8 cellular contexts compared by ENCODE assay signal in the genomic region with DNA sequence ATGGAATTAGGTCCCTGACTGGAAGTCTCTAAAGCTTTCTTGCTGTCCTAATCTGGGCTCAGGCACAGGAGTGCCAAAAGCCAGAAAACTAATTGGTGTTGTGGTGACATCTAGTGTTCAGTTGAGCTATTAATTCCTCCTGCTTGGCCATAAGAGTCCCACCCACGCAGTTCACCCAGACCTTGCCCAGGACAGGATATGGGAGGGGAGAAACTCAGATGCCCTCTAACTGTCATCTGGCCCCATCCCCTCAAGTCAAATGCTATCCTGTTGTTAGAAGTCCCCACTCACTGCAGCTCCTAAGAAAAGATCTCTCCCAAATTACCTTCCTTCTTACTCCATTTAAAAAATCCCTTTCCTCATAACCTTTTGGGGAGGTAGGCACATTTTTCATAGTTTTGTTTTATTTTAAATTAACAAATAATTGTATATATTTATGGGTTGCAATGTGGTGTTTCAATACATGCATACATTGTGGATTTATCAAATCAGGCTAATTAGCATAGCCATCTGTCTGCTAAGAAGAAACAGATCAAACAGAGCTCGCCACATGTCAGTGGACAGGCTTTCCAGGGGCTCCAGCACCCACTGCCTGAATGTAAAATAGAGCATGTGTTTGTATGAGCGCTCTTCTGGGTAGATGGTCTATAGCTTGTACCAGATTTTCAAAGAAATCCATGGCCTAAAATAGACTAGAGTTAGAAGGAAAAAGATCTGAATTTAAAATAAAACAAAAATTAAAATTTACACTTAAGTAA.
A peak's percentile ranks its signal among the peaks of the same experiment; 100 is the strongest.
DNase-seq lines count a peak whose midpoint lies in the region; ATAC-seq, FAIRE-seq and TF ChIP-seq lines count a peak whose summit lies in the region.

No MANE protein-coding gene starts in this region.

- peak; percentile 96 for FAIRE-seq in K562 (lab: Jason Lieb, UNC)

- WGBS in K562 (ENCODE audit: insufficient coverage, low coverage, missing lambda C conversion rate): 13% methylated on average over 3 of the region's 3 CpGs

- in situ Hi-C loops in K562 (cut with MboI): no loop called here

- no peak overlapping the region for H2AFZ ChIP-seq in K562 (ENCODE audit: low read depth, low read length)

- no peak overlapping the region for H3K9ac ChIP-seq in K562 (ENCODE audit: insufficient read depth in 1 of 2, low read depth in 2 of 2, low read length in 2 of 2)

- ATAC-seq in GM18499 (IDR thresholded peaks at IDR 0.05; ENCODE audit: insufficient read depth, unreplicated experiment) (peak; percentile 63), HG02798 (IDR thresholded peaks at IDR 0.05; ENCODE audit: poor library complexity, unreplicated experiment) (peak; percentile 83), K562 (peak; percentile 99)

- no peak overlapping the region for H3K27ac ChIP-seq in K562 (ENCODE audit: extremely low read depth, low read depth, low read length)

- no peaks in the 10 kb centered on the region for H3K36me3 ChIP-seq in K562 (ENCODE audit: control insufficient read depth, insufficient read depth, low read length)

- TF ChIP-seq CTCF in AG09319 (IDR thresholded peaks at IDR 0.05; ENCODE audit: low read depth, low read length) (peak; percentile 58), K562 (IDR thresholded peaks at IDR 0.05 in 2 of 3, conservative IDR thresholded peaks at IDR 0.05 in 1 of 3; ENCODE audit: insufficient read depth in 2 of 3, low read depth in 1 of 3, low read length in 3 of 3) (peak; percentile 75 to 87 (median 76))

- POLR2A ChIA-PET in K562 (lab: Yijun Ruan, JAX): interaction anchor here (0.6 to 0.8 kb wide), 3 partner anchors 12 to 32 kb away, joined by 3 read pairs; no protein-coding TSS in a partner anchor

- DNase-seq in AG09319 (ENCODE audit: extremely low read depth, low read depth) (peak; percentile 60), NCI-H1092 (lab: John Stamatoyannopoulos, UW) (peak; percentile 77), SK-N-DZ (ENCODE audit: low spot score) (peak; percentile 82), K562 (ENCODE audit: extremely low read depth in 1 of 4, low spot score in 3 of 4) (peak; percentile 75 to 86 (median 79)), iPS-NIHi7 (ENCODE audit: extremely low spot score) (peak; percentile 91)
- DNase-seq in stimulated activated CD4-positive, alpha-beta T cell treated with anti-CD3 and anti-CD28 coated beads, Interleukin-15, amount 100 ng/mL, for 24 hours: peak; percentile 65

- CTCF ChIA-PET in K562 (lab: Yijun Ruan, JAX; ENCODE audit: low intra/inter-chr PET ratio): interaction anchor here (0.6 to 1.5 kb wide), 2 partner anchors 86 to 1149 kb away, joined by 4 to 8 read pairs; no protein-coding TSS in a partner anchor

- TF ChIP-seq EP300 in K562 (IDR thresholded peaks at IDR 0.05; ENCODE audit: low read length): 0 out of 2 replicates have a peak, but pooled peaks have one; percentile 25

- peaks cover 12 to 13% of the 10 kb centered on the region in 2 experiments; a peak in 4 of 5 replicates for H3K27me3 ChIP-seq in K562 (ENCODE audit: control insufficient read depth in 2 of 2, insufficient read depth in 2 of 2, low read length in 2 of 2)

- intact Hi-C loops in K562 (cut with micrococcal nuclease): loop anchor here (2.0 to 5.0 kb wide), 2 partner anchors 85 to 815 kb away; no protein-coding TSS in a partner anchor

- TF ChIP-seq RAD21 in K562 (CRISPR knock-in tag; conservative IDR thresholded peaks at IDR 0.05 in 1 of 2, IDR thresholded peaks at IDR 0.05 in 1 of 2): peak; percentile 74 to 84

- H3K9me1 ChIP-seq in K562 (ENCODE audit: control insufficient read depth, insufficient read depth, low read length): no peaks in the 10 kb centered on the region

- no peaks in the 10 kb centered on the region for H4K20me1 ChIP-seq in K562 (replicated peaks; ENCODE audit: control insufficient read depth, insufficient read depth, low read length)

- no peaks in the 10 kb centered on the region for H3K79me2 ChIP-seq in K562 (ENCODE audit: control insufficient read depth, insufficient read depth, low read length)

- H3K4me3 ChIP-seq in K562: no peak overlapping the region

- no peaks in the 10 kb centered on the region for H3K4me1 ChIP-seq in K562 (replicated peaks in 1 of 2; ENCODE audit: control insufficient read depth in 2 of 2, insufficient read depth in 2 of 2, low read length in 2 of 2)

- no peaks in the 10 kb centered on the region for H3K9me3 ChIP-seq in K562 (replicated peaks; ENCODE audit: control insufficient read depth, insufficient read depth, low read depth, low read length)

- BruUV-seq in K562 (replicated peaks; lab: Mats Ljungman, UMichigan): no TSS peak

- no peak for TF ChIP-seq POLR2A in K562 (conservative IDR thresholded peaks at IDR 0.05)

- no peak overlapping the region for H3K4me2 ChIP-seq in K562 (ENCODE audit: insufficient read depth, low read length)

TF ChIP-seq in K562, 482 proteins besides CTCF, POLR2A, EP300 and RAD21 (continues in another document):
- TF ChIP-seq ZC3H4 (CRISPR knock-in tag; IDR thresholded peaks at IDR 0.05; ENCODE audit: borderline replicate concordance) (no peak), SAFB (IDR thresholded peaks at IDR 0.05; ENCODE audit: borderline replicate concordance, low read depth, low read length) (no peak), LEF1 (IDR thresholded peaks at IDR 0.05) (no peak), RCOR1 (IDR thresholded peaks at IDR 0.05; ENCODE audit: borderline replicate concordance in 1 of 2, low read depth in 2 of 2, low read length in 2 of 2) (peak in 1 of 2 experiments; percentile 14; a peak in 1 of 4 replicates), CC2D1A (IDR thresholded peaks at IDR 0.05) (0 out of 2 replicates have a peak, but pooled peaks have one; percentile 20), EGR1 (conservative IDR thresholded peaks at IDR 0.05) (peak; percentile 99), ZNF146 (CRISPR knock-in tag; IDR thresholded peaks at IDR 0.05; ENCODE audit: unreplicated experiment) (no peak), NFE2 (IDR thresholded peaks at IDR 0.05; ENCODE audit: low read depth) (no peak), STAG1 (CRISPR knock-in tag; IDR thresholded peaks at IDR 0.05; ENCODE audit: borderline replicate concordance) (peak; percentile 16; the same call in 1 of the 2 replicates), ELF2 (CRISPR knock-in tag; IDR thresholded peaks at IDR 0.05) (no peak), HNRNPK (IDR thresholded peaks at IDR 0.05; ENCODE audit: low read depth, low read length, poor library complexity, severe bottlenecking) (no peak), ZKSCAN3 (CRISPR knock-in tag; IDR thresholded peaks at IDR 0.05) (no peak), ZNF583 (CRISPR knock-in tag; IDR thresholded peaks at IDR 0.05) (no peak), NRF1 (conservative IDR thresholded peaks at IDR 0.05 in 1 of 2, IDR thresholded peaks at IDR 0.05 in 1 of 2) (no peak), RUNX1 (IDR thresholded peaks at IDR 0.05; ENCODE audit: low read depth) (no peak), SMC3 (conservative IDR thresholded peaks at IDR 0.05; ENCODE audit: insufficient read depth, low read depth, low read length) (peak; percentile 57), DACH1 (IDR thresholded peaks at IDR 0.05; ENCODE audit: partially characterized antibody) (peak; percentile 29), NCOR1 (IDR thresholded peaks at IDR 0.05) (no peak), NFIC (IDR thresholded peaks at IDR 0.05) (peak; percentile 67), GATAD2B (IDR thresholded peaks at IDR 0.05; ENCODE audit: borderline replicate concordance) (no peak), MYNN (IDR thresholded peaks at IDR 0.05) (peak; percentile 84), MYNN (CRISPR knock-in tag; IDR thresholded peaks at IDR 0.05) (no peak), MYC (IDR thresholded peaks at IDR 0.05; ENCODE audit: low read depth, low read length) (0 out of 2 replicates have a peak, but pooled peaks have one; percentile 24), MYC (CRISPR knock-in tag; IDR thresholded peaks at IDR 0.05; ENCODE audit: borderline replicate concordance, low read depth) (no peak)
- TF ChIP-seq, protein P1, sequence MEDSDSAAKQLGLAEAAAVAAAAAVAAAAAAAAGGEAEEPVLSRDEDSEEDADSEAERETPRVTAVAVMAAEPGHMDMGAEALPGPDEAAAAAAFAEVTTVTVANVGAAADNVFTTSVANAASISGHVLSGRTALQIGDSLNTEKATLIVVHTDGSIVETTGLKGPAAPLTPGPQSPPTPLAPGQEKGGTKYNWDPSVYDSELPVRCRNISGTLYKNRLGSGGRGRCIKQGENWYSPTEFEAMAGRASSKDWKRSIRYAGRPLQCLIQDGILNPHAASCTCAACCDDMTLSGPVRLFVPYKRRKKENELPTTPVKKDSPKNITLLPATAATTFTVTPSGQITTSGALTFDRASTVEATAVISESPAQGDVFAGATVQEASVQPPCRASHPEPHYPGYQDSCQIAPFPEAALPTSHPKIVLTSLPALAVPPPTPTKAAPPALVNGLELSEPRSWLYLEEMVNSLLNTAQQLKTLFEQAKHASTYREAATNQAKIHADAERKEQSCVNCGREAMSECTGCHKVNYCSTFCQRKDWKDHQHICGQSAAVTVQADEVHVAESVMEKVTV (CRISPR knock-in tag; IDR thresholded peaks at IDR 0.05): peak; percentile 70
- TF ChIP-seq, protein P2, sequence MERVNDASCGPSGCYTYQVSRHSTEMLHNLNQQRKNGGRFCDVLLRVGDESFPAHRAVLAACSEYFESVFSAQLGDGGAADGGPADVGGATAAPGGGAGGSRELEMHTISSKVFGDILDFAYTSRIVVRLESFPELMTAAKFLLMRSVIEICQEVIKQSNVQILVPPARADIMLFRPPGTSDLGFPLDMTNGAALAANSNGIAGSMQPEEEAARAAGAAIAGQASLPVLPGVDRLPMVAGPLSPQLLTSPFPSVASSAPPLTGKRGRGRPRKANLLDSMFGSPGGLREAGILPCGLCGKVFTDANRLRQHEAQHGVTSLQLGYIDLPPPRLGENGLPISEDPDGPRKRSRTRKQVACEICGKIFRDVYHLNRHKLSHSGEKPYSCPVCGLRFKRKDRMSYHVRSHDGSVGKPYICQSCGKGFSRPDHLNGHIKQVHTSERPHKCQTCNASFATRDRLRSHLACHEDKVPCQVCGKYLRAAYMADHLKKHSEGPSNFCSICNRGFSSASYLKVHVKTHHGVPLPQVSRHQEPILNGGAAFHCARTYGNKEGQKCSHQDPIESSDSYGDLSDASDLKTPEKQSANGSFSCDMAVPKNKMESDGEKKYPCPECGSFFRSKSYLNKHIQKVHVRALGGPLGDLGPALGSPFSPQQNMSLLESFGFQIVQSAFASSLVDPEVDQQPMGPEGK (CRISPR knock-in tag; IDR thresholded peaks at IDR 0.05; ENCODE audit: borderline replicate concordance): no peak
- TF ChIP-seq, protein P3, sequence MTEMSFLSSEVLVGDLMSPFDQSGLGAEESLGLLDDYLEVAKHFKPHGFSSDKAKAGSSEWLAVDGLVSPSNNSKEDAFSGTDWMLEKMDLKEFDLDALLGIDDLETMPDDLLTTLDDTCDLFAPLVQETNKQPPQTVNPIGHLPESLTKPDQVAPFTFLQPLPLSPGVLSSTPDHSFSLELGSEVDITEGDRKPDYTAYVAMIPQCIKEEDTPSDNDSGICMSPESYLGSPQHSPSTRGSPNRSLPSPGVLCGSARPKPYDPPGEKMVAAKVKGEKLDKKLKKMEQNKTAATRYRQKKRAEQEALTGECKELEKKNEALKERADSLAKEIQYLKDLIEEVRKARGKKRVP (CRISPR knock-in tag; IDR thresholded peaks at IDR 0.05): no peak
